8 cellular contexts compared by ENCODE assay signal in the genomic region with DNA sequence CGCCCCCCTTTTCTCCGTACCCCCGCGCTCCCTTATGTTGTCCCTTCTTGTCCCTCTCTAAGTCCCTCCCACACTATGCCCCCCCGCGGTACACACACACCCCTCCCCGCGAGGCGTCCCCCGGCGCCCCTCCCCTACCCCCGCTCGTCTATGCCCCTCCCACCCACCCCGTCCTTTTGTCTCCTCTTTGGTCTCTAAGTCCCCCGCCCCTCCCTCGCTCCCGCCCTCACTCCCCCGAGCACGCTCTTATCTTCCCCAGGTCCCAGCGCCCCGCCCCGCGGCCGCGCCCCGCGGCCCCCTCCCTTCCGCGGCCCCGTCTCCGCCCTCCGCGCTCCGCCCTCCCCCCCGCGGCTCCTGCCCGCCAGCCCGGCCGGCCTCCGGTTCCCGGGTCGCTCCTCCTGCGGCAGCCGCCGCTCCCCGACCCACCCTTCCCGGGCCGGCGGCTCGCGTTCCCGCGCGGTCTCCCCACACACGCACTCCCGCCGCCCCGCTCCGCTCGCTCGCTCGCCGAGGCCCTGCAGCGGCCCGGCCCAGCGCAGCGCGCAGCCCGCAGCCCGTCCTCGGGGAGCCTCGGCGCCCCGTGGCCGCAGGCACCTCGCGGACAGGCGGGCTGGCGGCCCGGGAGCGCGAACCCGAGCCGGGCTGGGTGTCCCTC. TPM values are rescaled to one million over a fixed set of nuclear protein-coding genes. Genes with fewer than 3 reads are reported as not detected.
DNase-seq lines count a peak whose midpoint lies in the region; ATAC-seq lines count a peak whose summit lies in the region.

No MANE protein-coding gene starts in this region.

- peaks cover 0 to 12% (median 3%) of the 10 kb centered on the region in 4 donors for H3K4me1 Mint-ChIP-seq in CD4-positive, CD25-positive, alpha-beta regulatory T cell
- peaks cover 5% of the 10 kb centered on the region for H3K4me1 Mint-ChIP-seq in activated naive CD4-positive, alpha-beta T cell treated with anti-CD3 and anti-CD28 coated beads, Interleukin-2, amount 10 ng/mL, durations not matched to agents 7 days and 5 days

- H3K9me3 ChIP-seq in CD4-positive, CD25-positive, alpha-beta regulatory T cell (ENCODE audit: control insufficient read depth in 2 of 2, low read length in 2 of 2), result no peaks in the 10 kb centered on the region

- H3K27me3 Mint-ChIP-seq in CD4-positive, CD25-positive, alpha-beta regulatory T cell, result no peaks in the 10 kb centered on the region
- H3K27me3 Mint-ChIP-seq in activated naive CD4-positive, alpha-beta T cell treated with anti-CD3 and anti-CD28 coated beads, Interleukin-2, amount 10 ng/mL, durations not matched to agents 7 days and 5 days, result peaks cover 36% of the 10 kb centered on the region

- H3K27me3 ChIP-seq in CD4-positive, CD25-positive, alpha-beta regulatory T cell (ENCODE audit: control insufficient read depth, insufficient read depth, low read length), result no peaks in the 10 kb centered on the region

- H3K36me3 Mint-ChIP-seq in CD4-positive, CD25-positive, alpha-beta regulatory T cell, result no peaks in the 10 kb centered on the region
- H3K36me3 Mint-ChIP-seq in activated naive CD4-positive, alpha-beta T cell treated with anti-CD3 and anti-CD28 coated beads, Interleukin-2, amount 10 ng/mL, durations not matched to agents 7 days and 5 days, result peaks cover 5% of the 10 kb centered on the region

- H3K4me1 ChIP-seq in CD4-positive, CD25-positive, alpha-beta regulatory T cell (ENCODE audit: control insufficient read depth, insufficient read depth, low read length, poor library complexity, severe bottlenecking), result no peaks in the 10 kb centered on the region

- peak; percentile 66 to 92 (median 79) for DNase-seq in CD4-positive, CD25-positive, alpha-beta regulatory T cell
- DNase-seq in KBM-7 (peak; percentile 59), SK-MEL-5 (ENCODE audit: low read depth, low spot score) (peak; percentile 78), globus pallidus (ENCODE audit: low spot score) (peak; percentile 90), nucleus accumbens (lab: John Stamatoyannopoulos, UW) (peak in 53 of 56 donors; percentile 26 to 94 (median 80))
- peak; percentile 91 for DNase-seq in activated naive CD4-positive, alpha-beta T cell treated with anti-CD3 and anti-CD28 coated beads, Interleukin-2, amount 10 ng/mL, durations not matched to agents 7 days and 5 days

- H3K36me3 ChIP-seq in CD4-positive, CD25-positive, alpha-beta regulatory T cell (ENCODE audit: control insufficient read depth, insufficient read depth, low read length), result no peaks in the 10 kb centered on the region

- H3K27ac Mint-ChIP-seq in CD4-positive, CD25-positive, alpha-beta regulatory T cell, result no peak overlapping the region
- H3K27ac Mint-ChIP-seq in activated naive CD4-positive, alpha-beta T cell treated with anti-CD3 and anti-CD28 coated beads, Interleukin-2, amount 10 ng/mL, durations not matched to agents 7 days and 5 days, result peak overlapping the region; percentile 37

- in situ Hi-C loops in KBM-7 (cut with MboI; ENCODE audit: low pct_unique_long_range_greater_than_20kb, low sequenced_read_pairs) (no loop called here), SK-MEL-5 (cut with HindIII; ENCODE audit: low pct_unique_long_range_greater_than_20kb, low sequenced_read_pairs) (no loop called here)

- H3K27ac ChIP-seq in CD4-positive, CD25-positive, alpha-beta regulatory T cell (ENCODE audit: insufficient read depth, low read length, poor library complexity, severe bottlenecking), result peak overlapping the region; percentile 71
- peak overlapping the region; percentile 84 for H3K27ac ChIP-seq in temporal lobe (ENCODE audit: low read depth, low read length)

- H3K4me3 ChIP-seq in CD4-positive, CD25-positive, alpha-beta regulatory T cell (ENCODE audit: low read depth, low read length), result no peak overlapping the region

- no peaks in the 10 kb centered on the region for H3K9me3 Mint-ChIP-seq in CD4-positive, CD25-positive, alpha-beta regulatory T cell
- no peaks in the 10 kb centered on the region for H3K9me3 Mint-ChIP-seq in activated naive CD4-positive, alpha-beta T cell treated with anti-CD3 and anti-CD28 coated beads, Interleukin-2, amount 10 ng/mL, durations not matched to agents 7 days and 5 days

- peak overlapping the region; percentile 75 to 81 (median 78) for H3K4me3 Mint-ChIP-seq in CD4-positive, CD25-positive, alpha-beta regulatory T cell
- H3K4me3 Mint-ChIP-seq in activated naive CD4-positive, alpha-beta T cell treated with anti-CD3 and anti-CD28 coated beads, Interleukin-2, amount 10 ng/mL, durations not matched to agents 7 days and 5 days, result peak overlapping the region; percentile 72

- CTCF ChIA-PET in activated naive CD4-positive, alpha-beta T cell treated with anti-CD3 and anti-CD28 coated beads, Interleukin-2, amount 10 ng/mL, durations not matched to agents 7 days and 5 days (lab: Charles Lee), result interaction anchor here (1.4 to 3.5 kb wide), 2 partner anchors 96 to 129 kb away, joined by 6 to 21 read pairs; no protein-coding TSS in a partner anchor

- peak; percentile 74 to 75 for ATAC-seq in CD4-positive, CD25-positive, alpha-beta regulatory T cell (ENCODE audit: low read depth in 2 of 2)
- ATAC-seq in GM21360 (IDR thresholded peaks at IDR 0.05; ENCODE audit: unreplicated experiment), result peak; percentile 61

RNA-seq across cellular contexts. Expression of gene UTP14A, which starts 26.3 kb away (rescaled TPM):
- 11.7 TPM for total RNA-seq in CD4-positive, CD25-positive, alpha-beta regulatory T cell
- polyA plus RNA-seq in CD4-positive, CD25-positive, alpha-beta regulatory T cell, result 1 to 10 TPM; 5.8 to 9.5 (median 8.3) TPM
- total RNA-seq in SK-MEL-5 (2014; rRNA removed; shearing (Covaris generic)), result 53.5 and 54.5 TPM in 2 replicates
- polyA plus RNA-seq in SK-MEL-5 (2015; cell fraction: cytosol; rRNA removed), result 42.9 and 50.5 TPM in 2 replicates
- 32.8 and 39.8 TPM in 2 replicates for polyA plus RNA-seq in SK-MEL-5 (2015; cell fraction: nucleus; rRNA removed)
- total RNA-seq in temporal lobe, result 8.4 TPM

RNA-seq across cellular contexts. Expression of gene BCORL1, which starts 50.2 kb away (rescaled TPM):
- 5.5 TPM for total RNA-seq in CD4-positive, CD25-positive, alpha-beta regulatory T cell
- polyA plus RNA-seq in CD4-positive, CD25-positive, alpha-beta regulatory T cell, result 1 to 10 TPM in 2 of 4 donors, under 1 TPM in 2; 0.13 to 2.0 (median 1.0) TPM
- 0.50 and 0.88 TPM in 2 replicates for total RNA-seq in SK-MEL-5 (2014; rRNA removed; shearing (Covaris generic))
- 5.0 and 6.0 TPM in 2 replicates for polyA plus RNA-seq in SK-MEL-5 (2015; cell fraction: cytosol; rRNA removed)
- polyA plus RNA-seq in SK-MEL-5 (2015; cell fraction: nucleus; rRNA removed), result 2.3 and 3.4 TPM in 2 replicates
- 6.4 TPM for total RNA-seq in temporal lobe
